In the genomic region with DNA sequence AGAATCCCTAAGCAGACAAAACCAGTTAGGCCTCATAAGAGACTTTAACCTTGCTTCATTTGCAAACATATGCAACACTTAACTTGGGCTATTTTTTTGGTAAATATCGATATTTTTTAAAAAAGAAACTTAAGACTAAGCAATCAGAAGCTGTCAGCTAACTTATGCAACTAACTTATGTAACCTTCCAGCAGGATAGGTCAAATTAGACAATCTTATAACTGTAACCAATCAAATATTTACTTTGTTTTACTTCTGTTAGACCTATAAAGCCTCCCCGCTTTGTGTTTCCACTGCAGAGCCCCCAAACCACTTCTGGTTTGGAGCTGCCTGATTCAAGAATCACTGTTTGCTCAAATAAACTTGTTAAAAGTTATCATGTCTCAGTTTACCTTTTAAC, we compare ENCODE assay signal across 31 cellular contexts.
"Had no signal": no experiment of that assay in that cellular context is flagged by ENCODE, and none has a peak within 500 bp of the region (broad histone marks: within the 10 kb centered on the region; RNA-seq: fewer than 3 reads in every experiment).

No MANE protein-coding gene starts in this region.

- H3K36me3 ChIP-seq: SJSA1 had no signal

- H3K4me3 Mint-ChIP-seq: activated CD4-positive, alpha-beta T cell treated with anti-CD3 and anti-CD28 coated beads, Interleukin-2, amount 10 ng/mL, durations not matched to agents 24 days and 14 days; activated CD8-positive, alpha-beta T cell treated with anti-CD3 and anti-CD28 coated beads for 36 hours; activated naive CD4-positive, alpha-beta T cell treated with anti-CD3 and anti-CD28 coated beads, Interleukin-2, amount 50 U/mL, for 24 hours; activated naive CD8-positive, alpha-beta T cell treated with anti-CD3 and anti-CD28 coated beads, Interleukin-2, amount 10 ng/mL, durations not matched to agents 7 days and 5 days; activated T-cell treated with anti-CD3 and anti-CD28 coated beads, Interleukin-2, amount 50 U/mL, for 24 hours; T-helper 1 cell treated with Interleukin-12 subunit alpha and Interleukin-12 subunit beta and Interleukin-4 antibody, amounts not matched to agents 30 μg/mL and 1 μg/mL, for 36 hours; T-helper 2 cell treated with Interferon-gamma antibody and Interleukin-4, amounts not matched to agents 5 μg/mL and 100 μg/mL, for 36 hours had no signal

- H3K9me3 Mint-ChIP-seq: activated CD8-positive, alpha-beta T cell treated with anti-CD3 and anti-CD28 coated beads for 36 hours; activated T-cell treated with anti-CD3 and anti-CD28 coated beads, Interleukin-2, amount 50 U/mL, for 24 hours; T-helper 1 cell treated with Interleukin-12 subunit alpha and Interleukin-12 subunit beta and Interleukin-4 antibody, amounts not matched to agents 30 μg/mL and 1 μg/mL, for 36 hours; T-helper 2 cell treated with Interferon-gamma antibody and Interleukin-4, amounts not matched to agents 5 μg/mL and 100 μg/mL, for 36 hours had no signal

- H3K27ac Mint-ChIP-seq: activated CD4-positive, alpha-beta T cell treated with anti-CD3 and anti-CD28 coated beads, Interleukin-2, amount 10 ng/mL, durations not matched to agents 24 days and 14 days; activated CD8-positive, alpha-beta T cell treated with anti-CD3 and anti-CD28 coated beads for 36 hours; activated naive CD4-positive, alpha-beta T cell treated with anti-CD3 and anti-CD28 coated beads, Interleukin-2, amount 50 U/mL, for 24 hours; activated naive CD8-positive, alpha-beta T cell treated with anti-CD3 and anti-CD28 coated beads, Interleukin-2, amount 10 ng/mL, durations not matched to agents 7 days and 5 days; activated T-cell treated with anti-CD3 and anti-CD28 coated beads, Interleukin-2, amount 50 U/mL, for 24 hours; activated T-helper 2 cell treated with anti-CD3 and anti-CD28 coated beads, Interferon-gamma antibody, Interleukin-2, Interleukin-4, amounts not matched to agents 10 μg/mL and 5 μg/mL and 100 μg/mL, durations not matched to agents 14 hours and 24 hours and 36 hours; T-helper 1 cell treated with Interleukin-12 subunit alpha and Interleukin-12 subunit beta and Interleukin-4 antibody, amounts not matched to agents 30 μg/mL and 1 μg/mL, for 36 hours; T-helper 2 cell treated with Interferon-gamma antibody and Interleukin-4, amounts not matched to agents 5 μg/mL and 100 μg/mL, for 36 hours had no signal

- DNase-seq: activated CD4-positive, alpha-beta T cell treated with anti-CD3 and anti-CD28 coated beads, Interleukin-2, amount 50 U/mL, for 4 hours; activated CD8-positive, alpha-beta T cell treated with anti-CD3 and anti-CD28 coated beads for 36 hours; activated gamma-delta T cell; activated naive CD4-positive, alpha-beta T cell treated with Interleukin-2 at 50 U/mL for 16 hours; activated naive CD8-positive, alpha-beta T cell treated with anti-CD3 and anti-CD28 coated beads, Interleukin-2, amount 10 ng/mL, durations not matched to agents 7 days and 5 days; activated T-cell treated with anti-CD3 and anti-CD28 coated beads, Interleukin-2, amount 50 U/mL, for 24 hours; amygdala; brain microvascular endothelial cell; central memory CD4-positive, alpha-beta T cell; NCI-H1105; NCI-H1436 treated with DMSO at 0.1 percent for 48 hours; NCI-H1694 treated with DMSO at 0.1 percent for 48 hours; NCI-H2029; NCI-H345; NCI-H524 treated with DMSO at 0.1 percent for 48 hours; NCI-H748 treated with DMSO at 0.1 percent for 48 hours; NK-92 treated with Interleukin-12 subunit alpha and Interleukin-12 subunit beta, amount 100 ng/mL, for 24 hours; PC-3; Peyer's patch; RPMI8226; SHP77 treated with DMSO at 0.1 percent for 48 hours; SK-N-SH had no signal

- H3K4me2 ChIP-seq: KMS-11, SK-N-SH had no signal

- ATAC-seq: activated CD8-positive, alpha-beta T cell treated with anti-CD3 and anti-CD28 coated beads for 36 hours; PC-3 had no signal

- FAIRE-seq: TTC549 had no signal

- H3K27ac ChIP-seq: ascending aorta, KMS-11, Peyer's patch, SJSA1 had no signal

- H3K27me3 ChIP-seq: ascending aorta, brain microvascular endothelial cell, Peyer's patch, SJSA1 had no signal

- H3K27me3 Mint-ChIP-seq: activated CD4-positive, alpha-beta T cell treated with anti-CD3 and anti-CD28 coated beads, Interleukin-2, amount 10 ng/mL, durations not matched to agents 24 days and 14 days; activated CD8-positive, alpha-beta T cell treated with anti-CD3 and anti-CD28 coated beads for 36 hours; activated naive CD4-positive, alpha-beta T cell treated with anti-CD3 and anti-CD28 coated beads, Interleukin-2, amount 50 U/mL, for 24 hours; activated naive CD8-positive, alpha-beta T cell treated with anti-CD3 and anti-CD28 coated beads, Interleukin-2, amount 10 ng/mL, durations not matched to agents 7 days and 5 days; activated T-cell treated with anti-CD3 and anti-CD28 coated beads, Interleukin-2, amount 50 U/mL, for 24 hours had no signal

- H3K9me3 ChIP-seq: ascending aorta, Peyer's patch, SJSA1, SK-N-SH had no signal

- H3K4me3 ChIP-seq: ascending aorta, Peyer's patch, SJSA1 had no signal

- H3K9ac ChIP-seq: KMS-11, SK-N-SH had no signal
